13 cellular contexts compared by ENCODE assay signal in the genomic region with DNA sequence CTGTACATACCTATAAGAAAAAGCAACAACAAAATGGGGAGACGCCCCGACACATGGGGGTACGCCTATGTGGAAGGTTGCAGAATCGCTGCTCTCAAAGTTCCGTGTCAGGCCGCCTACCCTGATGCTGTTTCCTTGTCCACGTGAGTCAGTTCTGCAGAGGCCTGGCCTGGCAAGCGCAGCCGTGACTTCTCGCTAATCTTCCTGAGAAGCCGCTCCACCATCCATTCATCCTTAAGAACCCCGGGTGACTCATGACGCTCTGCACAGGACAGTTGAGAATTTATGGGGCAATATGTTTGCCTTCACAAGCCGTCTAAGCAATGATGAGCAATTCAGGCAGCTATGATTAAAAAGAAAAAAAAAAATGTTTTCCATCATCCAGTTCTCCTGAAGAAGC.
A peak's percentile ranks its signal among the peaks of the same experiment; 100 is the strongest.
DNase-seq lines count a peak whose midpoint lies in the region; ATAC-seq lines count a peak whose summit lies in the region.
"Had no signal": no experiment of that assay in that cellular context is flagged by ENCODE, and none has a peak within 500 bp of the region (broad histone marks: within the 10 kb centered on the region; RNA-seq: fewer than 3 reads in every experiment).

No MANE protein-coding gene starts in this region.

- no peak for ATAC-seq in GM19328 (IDR thresholded peaks at IDR 0.05; ENCODE audit: unreplicated experiment)
- ATAC-seq: activated CD4-positive, CD25-positive, alpha-beta regulatory T cell treated with anti-CD3 and anti-CD28 coated beads, Interleukin-2, amount 50 U/mL, for 24 hours had no signal

- no peaks in the 10 kb centered on the region for H3K36me3 ChIP-seq in H7 (replicated peaks; ENCODE audit: control insufficient read depth, insufficient read depth, low read length)

- H3K27me3 ChIP-seq in H7 (ENCODE audit: control insufficient read depth, insufficient read depth, low read length): no peaks in the 10 kb centered on the region

- H3K4me3 ChIP-seq in H7 (ENCODE audit: insufficient read depth, low read depth, low read length): no peak overlapping the region

- H3K27ac ChIP-seq in epithelial cell of prostate: peak overlapping the region; percentile 73

- DNase-seq in ELR (ENCODE audit: low read depth) (peak; percentile 100), NCI-H226 (peak; percentile 99), epithelial cell of prostate (ENCODE audit: low read depth, low spot score) (peak; percentile 100), renal cortical epithelial cell (ENCODE audit: low read depth) (peak; percentile 73), NCI-H2227 (lab: John Stamatoyannopoulos, UW; ENCODE audit: unreplicated experiment) (no peak), H7 (no peak), NCI-H2081 (lab: John Stamatoyannopoulos, UW) (no peak)
- DNase-seq: effector memory CD4-positive, alpha-beta T cell; GDM1; immature natural killer cell; occipital lobe had no signal

Comparison
In these comparisons a context has a peak if more than half of its experiments do, and no peak if none do; other contexts are left out.
1. DNase-seq: peak in ELR (single experiment), NCI-H226 (single experiment), epithelial cell of prostate (single experiment) and renal cortical epithelial cell (single experiment); none in NCI-H2227 (single experiment), H7 (single experiment) and NCI-H2081 (0 of 2).